In genomic region chrX:46758956-46759644, GRCh38 we compare ENCODE assay signal across 8 cellular contexts. TPM values are rescaled to one million over a fixed set of nuclear protein-coding genes. Genes with fewer than 3 reads are reported as not detected.
DNase-seq lines count a peak whose midpoint lies in the region; ATAC-seq lines count a peak whose summit lies in the region.

Gene SLC9A7, minus strand, starts transcription at chrX:46759118. Its CDS starts 89 bp downstream, at chrX:46759029.

- H3K18ac ChIP-seq in mesenchymal stem cell (ENCODE audit: low read depth in 1 of 2, low read length in 2 of 2), result peak within 1 kb of the TSS in 1 of 2 experiments; percentile 11

- no peaks in the 10 kb centered on the region for H3K79me1 ChIP-seq in mesenchymal stem cell (replicated peaks; ENCODE audit: low read length, poor library complexity, severe bottlenecking)

- peak within 1 kb of the TSS; percentile 61 for H4K91ac ChIP-seq in mesenchymal stem cell (ENCODE audit: low read length)

- H3K4me3 ChIP-seq in mesenchymal stem cell (ENCODE audit: insufficient read depth in 1 of 2, low read depth in 1 of 2, low read length in 2 of 2), result peak within 1 kb of the TSS; percentile 71 to 86

- H3K9ac ChIP-seq in mesenchymal stem cell (ENCODE audit: low read length), result peak within 1 kb of the TSS; percentile 80

- CTCF ChIA-PET in activated CD4-positive, alpha-beta memory T cell treated with anti-CD3 and anti-CD28 coated beads, Interleukin-2, amount 10 ng/mL, durations not matched to agents 7 days and 5 days (lab: Charles Lee), result interaction anchor here (1.4 to 6.2 kb wide), 2 partner anchors 35 to 271 kb away, joined by 5 to 60 read pairs; no protein-coding TSS in a partner anchor

- peaks cover 2% of the 10 kb centered on the region for H3K27me3 Mint-ChIP-seq in activated CD4-positive, alpha-beta memory T cell treated with anti-CD3 and anti-CD28 coated beads, Interleukin-2, amount 10 ng/mL, durations not matched to agents 7 days and 5 days

- ATAC-seq in GM19328 (IDR thresholded peaks at IDR 0.05; ENCODE audit: unreplicated experiment) (peak; percentile 59), HG03460 (IDR thresholded peaks at IDR 0.05; ENCODE audit: unreplicated experiment) (peak; percentile 55)

- no peak within 1 kb of the TSS for H4K8ac ChIP-seq in mesenchymal stem cell (ENCODE audit: low read length)

- H3K27me3 ChIP-seq in mesenchymal stem cell (ENCODE audit: control insufficient read depth in 1 of 2, insufficient read depth in 1 of 2, low read length in 2 of 2), result no peaks in the 10 kb centered on the region

- peak within 1 kb of the TSS; percentile 74 for H3K4me2 ChIP-seq in mesenchymal stem cell (ENCODE audit: low read length, poor library complexity, severe bottlenecking)

- H3K14ac ChIP-seq in mesenchymal stem cell (ENCODE audit: low read length in 2 of 2), result peak within 1 kb of the TSS in 1 of 2 experiments; percentile 8

- WGBS in mesenchymal stem cell, result 0% methylated on average over 33 of the region's 85 CpGs

- peak within 1 kb of the TSS; percentile 81 for H3K27ac Mint-ChIP-seq in activated CD4-positive, alpha-beta memory T cell treated with anti-CD3 and anti-CD28 coated beads, Interleukin-2, amount 10 ng/mL, durations not matched to agents 7 days and 5 days

- peaks cover 34% of the 10 kb centered on the region for H3K4me1 Mint-ChIP-seq in activated CD4-positive, alpha-beta memory T cell treated with anti-CD3 and anti-CD28 coated beads, Interleukin-2, amount 10 ng/mL, durations not matched to agents 7 days and 5 days

- H2AK5ac ChIP-seq in mesenchymal stem cell (ENCODE audit: low read length, severe bottlenecking), result no peak within 1 kb of the TSS

- DNase-seq in C1 segment of cervical spinal cord (lab: John Stamatoyannopoulos, UW) (peak in 12 of 14 donors; percentile 8 to 56 (median 21)), NCI-H774 (lab: John Stamatoyannopoulos, UW) (peak; percentile 72), mesenchymal stem cell (peak; percentile 52)
- DNase-seq in activated CD4-positive, alpha-beta memory T cell treated with anti-CD3 and anti-CD28 coated beads, Interleukin-2, amount 10 ng/mL, durations not matched to agents 7 days and 5 days, result peak; percentile 81
- DNase-seq in effector CD4-positive, alpha-beta T cell, result peak; percentile 67
- peak; percentile 59 for DNase-seq in stimulated activated CD8-positive, alpha-beta memory T cell treated with anti-CD3 and anti-CD28 coated beads, Interleukin-12 subunit alpha, Interleukin-12 subunit beta, amount 100 ng/mL, for 4 hours (ENCODE audit: low read depth)

- no peak within 1 kb of the TSS for H2BK5ac ChIP-seq in mesenchymal stem cell (ENCODE audit: low read depth, low read length, poor library complexity, severe bottlenecking)

- H3K36me3 ChIP-seq in mesenchymal stem cell (ENCODE audit: control insufficient read depth in 1 of 2, insufficient read depth in 2 of 2, low read depth in 1 of 2, low read length in 2 of 2), result no peaks in the 10 kb centered on the region

- no peak within 1 kb of the TSS for H3K27ac ChIP-seq in mesenchymal stem cell (ENCODE audit: low read length, poor library complexity, severe bottlenecking)

- H3K23ac ChIP-seq in mesenchymal stem cell (ENCODE audit: low read length in 2 of 2), result no peak within 1 kb of the TSS

- no peaks in the 10 kb centered on the region for H3K9me3 Mint-ChIP-seq in activated CD4-positive, alpha-beta memory T cell treated with anti-CD3 and anti-CD28 coated beads, Interleukin-2, amount 10 ng/mL, durations not matched to agents 7 days and 5 days

- peaks cover 14% of the 10 kb centered on the region for H3K9me3 ChIP-seq in mesenchymal stem cell (ENCODE audit: control insufficient read depth, low read length)

- peaks cover 2% of the 10 kb centered on the region for H3K36me3 Mint-ChIP-seq in activated CD4-positive, alpha-beta memory T cell treated with anti-CD3 and anti-CD28 coated beads, Interleukin-2, amount 10 ng/mL, durations not matched to agents 7 days and 5 days (ENCODE audit: low read depth)

- no peak within 1 kb of the TSS for H2BK12ac ChIP-seq in mesenchymal stem cell (ENCODE audit: low read length in 2 of 2)

- POLR2A ChIA-PET in activated CD4-positive, alpha-beta memory T cell treated with anti-CD3 and anti-CD28 coated beads, Interleukin-2, amount 10 ng/mL, durations not matched to agents 7 days and 5 days (lab: Charles Lee), result interaction anchor here (1.4 to 1.5 kb wide), 2 partner anchors 37 to 78 kb away, joined by 5 read pairs; partner anchors contain the start of gene RP2

- peak within 1 kb of the TSS; percentile 94 for H3K4me3 Mint-ChIP-seq in activated CD4-positive, alpha-beta memory T cell treated with anti-CD3 and anti-CD28 coated beads, Interleukin-2, amount 10 ng/mL, durations not matched to agents 7 days and 5 days

- peak within 1 kb of the TSS in 1 of 2 experiments; percentile 10 for H3K4ac ChIP-seq in mesenchymal stem cell (ENCODE audit: low read depth in 1 of 2, low read length in 2 of 2)

- H2BK15ac ChIP-seq in mesenchymal stem cell (ENCODE audit: low read depth, poor library complexity, severe bottlenecking), result peak within 1 kb of the TSS; percentile 23

- no peak within 1 kb of the TSS for H2BK120ac ChIP-seq in mesenchymal stem cell (ENCODE audit: low read depth, low read length)

- peak within 1 kb of the TSS; percentile 36 for H2AFZ ChIP-seq in mesenchymal stem cell (ENCODE audit: low read depth, low read length)

- peaks cover 3% of the 10 kb centered on the region for H3K4me1 ChIP-seq in mesenchymal stem cell (ENCODE audit: control insufficient read depth, insufficient read depth, low read depth, low read length)

RNA-seq across cellular contexts. Expression of gene SLC9A7, which starts in this region (rescaled TPM):
- total RNA-seq in activated CD4-positive, alpha-beta memory T cell treated with anti-CD3 and anti-CD28 coated beads, Interleukin-2, amount 10 ng/mL, durations not matched to agents 7 days and 5 days, result 10 to 100 TPM; 10.8 to 12.0 TPM
- polyA plus RNA-seq in mesenchymal stem cell (2013, experiment 1 of 2), result 1.7 TPM
- polyA plus RNA-seq in mesenchymal stem cell (2013, experiment 2 of 2), result 1.7 TPM

Comparison
In these comparisons a context has a peak if more than half of its experiments do, and no peak if none do; other contexts are left out.
1. DNase-seq: peak in every context shown above with its lines; median percentile 81 in activated CD4-positive, alpha-beta memory T cell treated with anti-CD3 and anti-CD28 coated beads, Interleukin-2, amount 10 ng/mL, durations not matched to agents 7 days and 5 days; 72 in NCI-H774; 67 in effector CD4-positive, alpha-beta T cell; 59 in stimulated activated CD8-positive, alpha-beta memory T cell treated with anti-CD3 and anti-CD28 coated beads, Interleukin-12 subunit alpha, Interleukin-12 subunit beta, amount 100 ng/mL, for 4 hours; 52 in mesenchymal stem cell; 21 in C1 segment of cervical spinal cord.